In the genomic region with DNA sequence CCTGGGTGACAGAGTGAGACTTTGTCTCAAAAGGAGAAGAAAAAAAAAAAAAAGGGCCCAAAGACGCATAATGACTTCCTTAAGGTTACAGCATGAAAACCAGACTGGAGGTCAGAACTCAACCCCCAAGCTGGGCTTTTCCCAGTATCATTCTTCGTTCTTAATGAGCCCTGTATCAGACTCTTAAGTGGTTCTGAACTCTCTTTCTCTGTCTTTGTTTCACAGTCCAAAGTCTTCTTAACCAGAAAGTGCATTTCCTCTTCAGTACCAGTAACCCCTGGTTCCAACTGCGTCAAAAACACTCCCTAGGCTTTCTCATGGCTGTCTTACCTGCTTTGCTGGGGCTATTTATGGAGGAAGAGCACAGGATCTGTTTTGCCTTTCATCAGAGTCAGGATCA, we compare ENCODE assay signal across 18 cellular contexts.
"Had no signal": no experiment of that assay in that cellular context is flagged by ENCODE, and none has a peak within 500 bp of the region (broad histone marks: within the 10 kb centered on the region; RNA-seq: fewer than 3 reads in every experiment).

No MANE protein-coding gene starts in this region.

- ATAC-seq: activated T-cell treated with anti-CD3 and anti-CD28 coated beads, Interleukin-2, amount 50 U/mL, for 72 hours; heart right ventricle; naive thymus-derived CD4-positive, alpha-beta T cell; stimulated activated naive B cell treated with anti-CD40 and anti-IgM and Interleukin-4, amounts not matched to agents 10 μg/mL and 1 μg/mL and 100 μg/mL, for 72 hours had no signal

- H3K36me3 ChIP-seq: breast epithelium, esophagus muscularis mucosa, heart right ventricle, ovary, sigmoid colon, spleen had no signal

- H3K27me3 ChIP-seq: breast epithelium, esophagus muscularis mucosa, ovary, sigmoid colon had no signal

- H3K4me3 ChIP-seq: breast epithelium, esophagus muscularis mucosa, heart right ventricle, ovary, sigmoid colon, spleen had no signal

- DNase-seq: activated CD4-positive, alpha-beta T cell treated with anti-CD3 and anti-CD28 coated beads, Interleukin-2, amount 10 ng/mL, durations not matched to agents 24 days and 14 days; activated effector memory CD4-positive, alpha-beta T cell treated with anti-CD3 and anti-CD28 coated beads, Interleukin-2, amount 50 U/mL, for 16 hours; activated T-cell treated with anti-CD3 and anti-CD28 coated beads, Interleukin-2, amount 50 U/mL, for 72 hours; effector CD4-positive, alpha-beta T cell; heart right ventricle; immature natural killer cell; kidney glomerular epithelial cell; naive thymus-derived CD4-positive, alpha-beta T cell; ovary; sigmoid colon; spleen; stimulated activated naive B cell treated with anti-CD40 and anti-IgM and Interleukin-4, amounts not matched to agents 10 μg/mL and 1 μg/mL and 100 μg/mL, for 72 hours; T-helper 1 cell; T1000 had no signal

- H3K9me3 Mint-ChIP-seq: activated CD4-positive, alpha-beta T cell treated with anti-CD3 and anti-CD28 coated beads, Interleukin-2, amount 10 ng/mL, durations not matched to agents 24 days and 14 days; activated naive CD4-positive, alpha-beta T cell treated with anti-CD3 and anti-CD28 coated beads, Interleukin-2, amount 50 U/mL, for 24 hours; activated T-cell treated with anti-CD3 and anti-CD28 coated beads, Interleukin-2, amount 50 U/mL, for 72 hours; immature natural killer cell; memory B cell had no signal

- H3K27ac ChIP-seq: breast epithelium, esophagus muscularis mucosa, heart right ventricle, ovary, sigmoid colon, spleen had no signal

- H3K4me3 Mint-ChIP-seq: activated CD4-positive, alpha-beta T cell treated with anti-CD3 and anti-CD28 coated beads, Interleukin-2, amount 10 ng/mL, durations not matched to agents 24 days and 14 days; activated naive CD4-positive, alpha-beta T cell treated with anti-CD3 and anti-CD28 coated beads, Interleukin-2, amount 50 U/mL, for 24 hours; activated T-cell treated with anti-CD3 and anti-CD28 coated beads, Interleukin-2, amount 50 U/mL, for 72 hours; immature natural killer cell; memory B cell; naive thymus-derived CD4-positive, alpha-beta T cell; stimulated activated naive B cell treated with anti-CD40 and anti-IgM and Interleukin-4, amounts not matched to agents 10 μg/mL and 1 μg/mL and 100 μg/mL, for 72 hours had no signal

- H3K27ac Mint-ChIP-seq: activated CD4-positive, alpha-beta T cell treated with anti-CD3 and anti-CD28 coated beads, Interleukin-2, amount 10 ng/mL, durations not matched to agents 24 days and 14 days; activated naive CD4-positive, alpha-beta T cell treated with anti-CD3 and anti-CD28 coated beads, Interleukin-2, amount 50 U/mL, for 24 hours; activated T-cell treated with anti-CD3 and anti-CD28 coated beads, Interleukin-2, amount 50 U/mL, for 72 hours; immature natural killer cell; memory B cell; naive thymus-derived CD4-positive, alpha-beta T cell; stimulated activated naive B cell treated with anti-CD40 and anti-IgM and Interleukin-4, amounts not matched to agents 10 μg/mL and 1 μg/mL and 100 μg/mL, for 72 hours had no signal

- H3K4me1 ChIP-seq: breast epithelium, sigmoid colon, spleen had no signal

- H3K4me1 Mint-ChIP-seq: activated CD4-positive, alpha-beta T cell treated with anti-CD3 and anti-CD28 coated beads, Interleukin-2, amount 10 ng/mL, durations not matched to agents 24 days and 14 days; activated naive CD4-positive, alpha-beta T cell treated with anti-CD3 and anti-CD28 coated beads, Interleukin-2, amount 50 U/mL, for 24 hours; immature natural killer cell; memory B cell; naive thymus-derived CD4-positive, alpha-beta T cell; stimulated activated naive B cell treated with anti-CD40 and anti-IgM and Interleukin-4, amounts not matched to agents 10 μg/mL and 1 μg/mL and 100 μg/mL, for 72 hours had no signal

- H3K36me3 Mint-ChIP-seq: activated naive CD4-positive, alpha-beta T cell treated with anti-CD3 and anti-CD28 coated beads, Interleukin-2, amount 50 U/mL, for 24 hours; immature natural killer cell; memory B cell; naive thymus-derived CD4-positive, alpha-beta T cell; stimulated activated naive B cell treated with anti-CD40 and anti-IgM and Interleukin-4, amounts not matched to agents 10 μg/mL and 1 μg/mL and 100 μg/mL, for 72 hours had no signal

- H3K9me3 ChIP-seq: breast epithelium, esophagus muscularis mucosa, heart right ventricle, ovary, sigmoid colon, spleen had no signal
